8 cellular contexts compared by ENCODE assay signal in the genomic region with DNA sequence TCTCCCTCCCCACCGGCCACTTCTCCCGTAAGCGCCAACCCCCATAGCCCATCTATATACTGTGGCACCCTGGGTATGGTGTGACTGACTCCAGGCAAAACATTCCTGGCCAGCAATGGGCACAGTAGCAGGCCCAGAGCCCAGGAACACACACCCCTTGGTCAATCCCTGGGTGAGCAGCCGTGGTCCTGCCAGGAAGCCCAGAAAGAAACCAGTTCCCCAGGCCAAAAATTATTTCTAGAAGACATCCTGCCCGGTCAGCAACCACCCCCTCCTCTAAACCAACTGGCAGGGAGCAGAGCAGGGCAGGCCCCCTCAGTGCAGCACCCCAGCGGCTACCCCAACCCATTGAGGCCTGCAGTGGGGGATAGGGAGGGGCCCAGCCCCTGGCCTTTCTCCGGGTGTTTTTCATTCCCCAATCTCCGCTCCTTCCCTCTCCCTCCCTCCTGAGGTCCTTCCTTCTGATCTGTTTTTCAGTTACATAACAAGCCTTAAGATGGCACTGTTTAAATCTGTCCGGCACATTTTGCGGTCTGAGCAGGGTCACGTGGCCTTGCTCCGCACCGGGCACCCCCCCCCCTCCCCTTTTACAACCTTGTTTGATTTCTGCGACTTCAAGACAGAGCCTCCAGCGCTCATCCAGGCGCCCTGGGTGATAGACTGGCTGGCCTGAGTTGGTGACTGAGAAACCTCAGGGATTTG. TPM values are rescaled to one million over a fixed set of nuclear protein-coding genes. Genes with fewer than 3 reads are reported as not detected.
A peak's percentile ranks its signal among the peaks of the same experiment; 100 is the strongest.
DNase-seq lines count a peak whose midpoint lies in the region; ATAC-seq and TF ChIP-seq lines count a peak whose summit lies in the region.

No MANE protein-coding gene starts in this region.

- peak in 4 of 6 experiments; percentile 4 to 43 (median 16) for DNase-seq in stimulated activated naive CD4-positive, alpha-beta T cell (lab: John Stamatoyannopoulos, UW)
- DNase-seq in stimulated activated naive CD4-positive, alpha-beta T cell treated with Interleukin-2 at 50 U/mL for 16 hours (lab: John Stamatoyannopoulos, UW): no peak
- DNase-seq in NCI-H526 (lab: John Stamatoyannopoulos, UW): peak; percentile 41 to 62
- DNase-seq in astrocyte of the spinal cord (ENCODE audit: low read depth, low spot score): peak; percentile 46
- peak; percentile 47 for DNase-seq in mesendoderm
- DNase-seq in thyroid gland: no peak
- DNase-seq in GDM1 (lab: John Stamatoyannopoulos, UW): no peak

- no peak overlapping the region for H2BK5ac ChIP-seq in mesendoderm (ENCODE audit: low read length)

- no peak overlapping the region for H3K9ac ChIP-seq in mesendoderm (ENCODE audit: low read length)

- no peak overlapping the region for H3K56ac ChIP-seq in mesendoderm (ENCODE audit: low read length)

- H3K27ac ChIP-seq in mesendoderm (ENCODE audit: low read depth, low read length) (no peak overlapping the region), thyroid gland (no peak overlapping the region)

- H4K5ac ChIP-seq in mesendoderm (ENCODE audit: low read length): no peak overlapping the region

- intact Hi-C loops in thyroid gland (cut with DNase I): no loop called here

- no peak overlapping the region for H3K4me2 ChIP-seq in mesendoderm (ENCODE audit: low read length)

- no peak overlapping the region for H2BK15ac ChIP-seq in mesendoderm (replicated peaks; ENCODE audit: low read depth)

- H3K23ac ChIP-seq in mesendoderm (ENCODE audit: low read length): no peak overlapping the region

- no CpG with 5 or more reads among the region's 16 CpGs for WGBS in mesendoderm (ENCODE audit: extremely low coverage, insufficient coverage, low lambda C conversion rate)
- WGBS in thyroid gland, 2 donors: 18 to 21% methylated on average over 16 of the region's 16 CpGs

- H3K4ac ChIP-seq in mesendoderm (ENCODE audit: low read depth, low read length): no peak overlapping the region

- TF ChIP-seq POLR2A in thyroid gland (IDR thresholded peaks at IDR 0.05): no peak
- no peak for TF ChIP-seq POLR2A in GM18505 (IDR thresholded peaks at IDR 0.05; ENCODE audit: borderline replicate concordance, extremely low read depth, insufficient read depth, insufficient read length)

- no peaks in the 10 kb centered on the region for H3K4me1 ChIP-seq in mesendoderm (ENCODE audit: control insufficient read depth, low read depth, low read length)
- H3K4me1 ChIP-seq in thyroid gland: peaks cover 20 to 44% of the 10 kb centered on the region in 2 donors

- ATAC-seq in GM18505 (IDR thresholded peaks at IDR 0.05; ENCODE audit: unreplicated experiment): no peak

- no peaks in the 10 kb centered on the region for H3K79me1 ChIP-seq in mesendoderm (ENCODE audit: low read length)

- H2AK5ac ChIP-seq in mesendoderm (ENCODE audit: low read length): no peak overlapping the region

- no peak overlapping the region for H4K8ac ChIP-seq in mesendoderm (ENCODE audit: low read depth, low read length)

- in situ Hi-C loops in astrocyte of the spinal cord (cut with HindIII; ENCODE audit: low sequenced_read_pairs): no loop called here

- TF ChIP-seq CTCF in astrocyte of the spinal cord (IDR thresholded peaks at IDR 0.05; ENCODE audit: low read depth, low read length) (peak; percentile 20), thyroid gland (IDR thresholded peaks at IDR 0.05) (peak in 1 of 6 experiments; percentile 6)

- H2BK120ac ChIP-seq in mesendoderm (ENCODE audit: low read depth, low read length): no peak overlapping the region

- H3K9me3 ChIP-seq in thyroid gland: no peaks in the 10 kb centered on the region

- no peak overlapping the region for H3K18ac ChIP-seq in mesendoderm (ENCODE audit: low read length)

- H3K27me3 ChIP-seq in mesendoderm (ENCODE audit: insufficient read depth, low read length, poor library complexity): peaks cover 54% of the 10 kb centered on the region
- H3K27me3 ChIP-seq in thyroid gland: peaks cover 43% of the 10 kb centered on the region

- H3K4me3 ChIP-seq in astrocyte of the spinal cord (ENCODE audit: low read depth, low read length) (no peak overlapping the region), mesendoderm (ENCODE audit: low read length) (no peak overlapping the region), thyroid gland (replicated peaks in 1 of 3) (no peak overlapping the region)

- H3K79me2 ChIP-seq in mesendoderm (ENCODE audit: control insufficient read depth, insufficient read depth, low read length): no peaks in the 10 kb centered on the region

- no peaks in the 10 kb centered on the region for H3K36me3 ChIP-seq in mesendoderm (ENCODE audit: control insufficient read depth, insufficient read depth, low read length)
- no peaks in the 10 kb centered on the region for H3K36me3 ChIP-seq in thyroid gland

RNA-seq across cellular contexts. Expression of gene NPTX1, which starts 2.0 kb away (rescaled TPM):
- polyA plus RNA-seq in mesendoderm (2013, experiment 1 of 2): 0.13 TPM
- 0.17 TPM for polyA plus RNA-seq in mesendoderm (2013, experiment 2 of 2)
- under 1 TPM in 2 of 4 donors, not detected in 2; 0.92 to 0.98 TPM for total RNA-seq in thyroid gland

RNA-seq across cellular contexts. Expression of gene ENDOV, which starts 59.4 kb away (rescaled TPM):
- polyA plus RNA-seq in mesendoderm (2013, experiment 1 of 2): 4.7 TPM
- polyA plus RNA-seq in mesendoderm (2013, experiment 2 of 2): 5.3 TPM
- total RNA-seq in thyroid gland: 10 to 100 TPM; 18.8 to 37.1 (median 21.2) TPM

Comparison
In these comparisons a context has a peak if more than half of its experiments do, and no peak if none do; other contexts are left out.
1. DNase-seq: peak in stimulated activated naive CD4-positive, alpha-beta T cell (4 of 6), NCI-H526 (2 of 2), astrocyte of the spinal cord (single experiment) and mesendoderm (single experiment); none in stimulated activated naive CD4-positive, alpha-beta T cell treated with Interleukin-2 at 50 U/mL for 16 hours (single experiment), thyroid gland (0 of 2) and GDM1 (single experiment).